23 cellular contexts compared by ENCODE assay signal in the genomic region with DNA sequence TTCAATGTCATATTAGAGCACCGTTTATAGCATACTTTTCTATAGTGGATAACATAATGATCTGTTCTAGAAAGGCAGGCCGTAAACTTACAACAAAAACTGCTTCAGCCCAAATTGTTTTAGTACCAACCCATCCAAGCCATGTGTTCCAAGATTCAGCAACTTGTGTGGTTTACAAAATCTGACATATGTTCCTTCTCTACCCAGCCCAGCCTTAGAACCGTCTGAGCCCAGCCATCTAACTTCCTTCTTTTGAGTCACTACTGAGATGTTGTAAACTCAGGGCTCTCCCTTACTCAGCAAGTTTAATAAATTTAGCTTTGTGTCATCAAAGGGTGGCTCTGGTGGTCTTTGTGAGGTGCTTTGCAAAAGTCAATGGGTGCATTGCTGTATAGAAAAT. TPM values are rescaled to one million over a fixed set of nuclear protein-coding genes. Genes with fewer than 3 reads are reported as not detected.
DNase-seq lines count a peak whose midpoint lies in the region; ATAC-seq and TF ChIP-seq lines count a peak whose summit lies in the region.
"Had no signal": no experiment of that assay in that cellular context is flagged by ENCODE, and none has a peak within 500 bp of the region (broad histone marks: within the 10 kb centered on the region; RNA-seq: fewer than 3 reads in every experiment).

No MANE protein-coding gene starts in this region.

- no peak overlapping the region for H3K4me2 ChIP-seq in SK-N-SH

- CTCF ChIA-PET in SK-N-SH (lab: Yijun Ruan, JAX): no interaction called here

- H3K9me3 ChIP-seq in SK-N-SH (no peaks in the 10 kb centered on the region), HAP-1 (no peaks in the 10 kb centered on the region)
- H3K9me3 ChIP-seq: SJSA1, thyroid gland had no signal

- DNase-seq in KBM-7 (peak; percentile 69), OCI-M1 (lab: John Stamatoyannopoulos, UW) (peak; percentile 41), fibroblast of gingiva (ENCODE audit: low read depth) (peak; percentile 8), sciatic nerve (ENCODE audit: low spot score) (no peak), SK-N-SH (no peak), HAP-1 (ENCODE audit: low spot score in 2 of 2) (no peak)
- DNase-seq: activated B cell treated with CpG ODN at 0.5 μM for 24 hours; activated CD8-positive, alpha-beta T cell treated with anti-CD3 and anti-CD28 coated beads, Interleukin-2, amount 10 ng/mL, durations not matched to agents 7 days and 5 days; activated naive CD4-positive, alpha-beta T cell treated with Interleukin-2 at 50 U/mL for 16 hours; activated T-cell treated with anti-CD3 and anti-CD28 coated beads, Interleukin-2, amount 50 U/mL, for 1 hour; amniotic stem cell; H9; NCI-H2171 treated with DMSO at 0.1 percent for 48 hours; NCI-H69; PC-3; posterior cingulate gyrus; stimulated activated CD4-positive, alpha-beta T cell treated with anti-CD3 and anti-CD28 coated beads, Interleukin-2, amount 100 ng/mL, for 24 hours; stimulated activated naive CD4-positive, alpha-beta T cell; thyroid gland had no signal

- no peaks in the 10 kb centered on the region for H3K79me2 ChIP-seq in SK-N-SH (ENCODE audit: insufficient read depth)

- no peak for TF ChIP-seq CTCF in SK-N-SH (IDR thresholded peaks at IDR 0.05)

- in situ Hi-C loops in KBM-7 (cut with MboI; ENCODE audit: low pct_unique_long_range_greater_than_20kb, low sequenced_read_pairs) (no loop called here), HAP-1 (cut with MboI; ENCODE audit: low sequenced_read_pairs) (no loop called here)

- 36% methylated on average over 3 of the region's 3 CpGs for WGBS in SK-N-SH (ENCODE audit: low lambda C conversion rate)

- H3K9me2 ChIP-seq in SK-N-SH: no peaks in the 10 kb centered on the region

- POLR2A ChIA-PET in SK-N-SH (lab: Yijun Ruan, JAX): no interaction called here

- H3K27me3 ChIP-seq in SK-N-SH (ENCODE audit: insufficient read depth): no peaks in the 10 kb centered on the region; the same call in 1 of the 2 replicates
- H3K27me3 ChIP-seq in HAP-1 (ENCODE audit: low read depth): no peaks in the 10 kb centered on the region
- H3K27me3 ChIP-seq: cardiac muscle cell, SJSA1, thyroid gland had no signal

- H4K20me1 ChIP-seq in SK-N-SH (ENCODE audit: insufficient read depth): no peaks in the 10 kb centered on the region

- intact Hi-C loops in sciatic nerve (cut with DNase I): no loop called here

- no peak overlapping the region for H3K27ac ChIP-seq in SK-N-SH (ENCODE audit: low read depth in 2 of 2, low read length in 1 of 2)
- H3K27ac ChIP-seq: cardiac muscle cell, SJSA1, thyroid gland had no signal

- H3F3A ChIP-seq in SK-N-SH (replicated peaks; ENCODE audit: insufficient read depth): no peaks in the 10 kb centered on the region

- H3K36me3 ChIP-seq in SK-N-SH (replicated peaks in 1 of 2; ENCODE audit: control insufficient read depth in 1 of 2, insufficient read depth in 2 of 2, low read length in 1 of 2) (no peaks in the 10 kb centered on the region), HAP-1 (replicated peaks) (no peaks in the 10 kb centered on the region)
- H3K36me3 ChIP-seq: cardiac muscle cell, SJSA1, thyroid gland had no signal

- no peak for TF ChIP-seq RAD21 in SK-N-SH (IDR thresholded peaks at IDR 0.05; ENCODE audit: low read length)

- no peak for TF ChIP-seq EP300 in SK-N-SH (IDR thresholded peaks at IDR 0.05; ENCODE audit: borderline replicate concordance in 1 of 2, low read depth in 1 of 2, low read length in 1 of 2)

- H3K4me3 ChIP-seq in SK-N-SH (ENCODE audit: low read depth in 2 of 2, low read length in 1 of 2) (no peak overlapping the region), HAP-1 (no peak overlapping the region)
- H3K4me3 ChIP-seq: cardiac muscle cell, lung, SJSA1, thyroid gland had no signal

- no peaks in the 10 kb centered on the region; a peak in 1 of 4 replicates for H3K4me1 ChIP-seq in SK-N-SH (ENCODE audit: control insufficient read depth in 1 of 2, insufficient read depth in 2 of 2, low read depth in 1 of 2, low read length in 1 of 2)
- peaks cover 8% of the 10 kb centered on the region for H3K4me1 ChIP-seq in HAP-1
- H3K4me1 ChIP-seq: thyroid gland had no signal

- no peak overlapping the region for H3K9ac ChIP-seq in SK-N-SH

- peak; percentile 22 for ATAC-seq in sciatic nerve
- no peak for ATAC-seq in GM21619 (IDR thresholded peaks at IDR 0.05; ENCODE audit: unreplicated experiment)
- ATAC-seq: activated CD8-positive, alpha-beta T cell treated with anti-CD3 and anti-CD28 coated beads, Interleukin-2, amount 10 ng/mL, durations not matched to agents 7 days and 5 days; PC-3 had no signal

- no peak overlapping the region for H2AFZ ChIP-seq in SK-N-SH (ENCODE audit: low read depth)

TF ChIP-seq in SK-N-SH, 30 proteins besides CTCF, POLR2A, EP300 and RAD21:
- TF ChIP-seq, protein P1, sequence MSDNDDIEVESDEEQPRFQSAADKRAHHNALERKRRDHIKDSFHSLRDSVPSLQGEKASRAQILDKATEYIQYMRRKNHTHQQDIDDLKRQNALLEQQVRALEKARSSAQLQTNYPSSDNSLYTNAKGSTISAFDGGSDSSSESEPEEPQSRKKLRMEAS (IDR thresholded peaks at IDR 0.05; ENCODE audit: low read depth): no peak
- TF ChIP-seq TCF12 (IDR thresholded peaks at IDR 0.05) (no peak), RXRA (IDR thresholded peaks at IDR 0.05; ENCODE audit: borderline replicate concordance, low read depth) (no peak), CHD2 (IDR thresholded peaks at IDR 0.05; ENCODE audit: low read length, partially characterized antibody) (no peak), TAF1 (IDR thresholded peaks at IDR 0.05; ENCODE audit: borderline replicate concordance, low read depth, low read length) (no peak), MEF2A (IDR thresholded peaks at IDR 0.05; ENCODE audit: borderline replicate concordance, low read depth) (no peak), SMC3 (IDR thresholded peaks at IDR 0.05; ENCODE audit: low read depth, low read length) (no peak), RCOR1 (IDR thresholded peaks at IDR 0.05; ENCODE audit: low read length) (no peak)
- TF ChIP-seq, protein P2, sequence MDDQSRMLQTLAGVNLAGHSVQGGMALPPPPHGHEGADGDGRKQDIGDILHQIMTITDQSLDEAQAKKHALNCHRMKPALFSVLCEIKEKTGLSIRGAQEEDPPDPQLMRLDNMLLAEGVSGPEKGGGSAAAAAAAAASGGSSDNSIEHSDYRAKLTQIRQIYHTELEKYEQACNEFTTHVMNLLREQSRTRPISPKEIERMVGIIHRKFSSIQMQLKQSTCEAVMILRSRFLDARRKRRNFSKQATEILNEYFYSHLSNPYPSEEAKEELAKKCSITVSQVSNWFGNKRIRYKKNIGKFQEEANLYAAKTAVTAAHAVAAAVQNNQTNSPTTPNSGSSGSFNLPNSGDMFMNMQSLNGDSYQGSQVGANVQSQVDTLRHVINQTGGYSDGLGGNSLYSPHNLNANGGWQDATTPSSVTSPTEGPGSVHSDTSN (IDR thresholded peaks at IDR 0.05): no peak
- TF ChIP-seq, protein P3, sequence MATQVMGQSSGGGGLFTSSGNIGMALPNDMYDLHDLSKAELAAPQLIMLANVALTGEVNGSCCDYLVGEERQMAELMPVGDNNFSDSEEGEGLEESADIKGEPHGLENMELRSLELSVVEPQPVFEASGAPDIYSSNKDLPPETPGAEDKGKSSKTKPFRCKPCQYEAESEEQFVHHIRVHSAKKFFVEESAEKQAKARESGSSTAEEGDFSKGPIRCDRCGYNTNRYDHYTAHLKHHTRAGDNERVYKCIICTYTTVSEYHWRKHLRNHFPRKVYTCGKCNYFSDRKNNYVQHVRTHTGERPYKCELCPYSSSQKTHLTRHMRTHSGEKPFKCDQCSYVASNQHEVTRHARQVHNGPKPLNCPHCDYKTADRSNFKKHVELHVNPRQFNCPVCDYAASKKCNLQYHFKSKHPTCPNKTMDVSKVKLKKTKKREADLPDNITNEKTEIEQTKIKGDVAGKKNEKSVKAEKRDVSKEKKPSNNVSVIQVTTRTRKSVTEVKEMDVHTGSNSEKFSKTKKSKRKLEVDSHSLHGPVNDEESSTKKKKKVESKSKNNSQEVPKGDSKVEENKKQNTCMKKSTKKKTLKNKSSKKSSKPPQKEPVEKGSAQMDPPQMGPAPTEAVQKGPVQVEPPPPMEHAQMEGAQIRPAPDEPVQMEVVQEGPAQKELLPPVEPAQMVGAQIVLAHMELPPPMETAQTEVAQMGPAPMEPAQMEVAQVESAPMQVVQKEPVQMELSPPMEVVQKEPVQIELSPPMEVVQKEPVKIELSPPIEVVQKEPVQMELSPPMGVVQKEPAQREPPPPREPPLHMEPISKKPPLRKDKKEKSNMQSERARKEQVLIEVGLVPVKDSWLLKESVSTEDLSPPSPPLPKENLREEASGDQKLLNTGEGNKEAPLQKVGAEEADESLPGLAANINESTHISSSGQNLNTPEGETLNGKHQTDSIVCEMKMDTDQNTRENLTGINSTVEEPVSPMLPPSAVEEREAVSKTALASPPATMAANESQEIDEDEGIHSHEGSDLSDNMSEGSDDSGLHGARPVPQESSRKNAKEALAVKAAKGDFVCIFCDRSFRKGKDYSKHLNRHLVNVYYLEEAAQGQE (IDR thresholded peaks at IDR 0.05; ENCODE audit: low read depth, low read length): no peak
TF ChIP-seq in SK-N-SH: peak in this region for 0.

RNA-seq across cellular contexts. Expression of a gene that starts 32.4 kb away (rescaled TPM):
- total RNA-seq in sciatic nerve: 5.9 TPM
- polyA plus RNA-seq in SK-N-SH (2012; rRNA removed): 0.62 and 0.73 TPM in 2 replicates
- polyA plus RNA-seq in SK-N-SH (2012; cell fraction: cytosol; rRNA removed): 0.71 and 0.77 TPM in 2 replicates
- 0.39 and 0.50 TPM in 2 replicates for polyA plus RNA-seq in SK-N-SH (2012; cell fraction: nucleus; rRNA removed)
- total RNA-seq: activated CD8-positive, alpha-beta T cell treated with anti-CD3 and anti-CD28 coated beads, Interleukin-2, amount 10 ng/mL, durations not matched to agents 7 days and 5 days had no signal

RNA-seq across cellular contexts. Expression of a gene that starts 43.9 kb away (rescaled TPM):
- total RNA-seq in sciatic nerve: 93.8 TPM
- polyA plus RNA-seq in SK-N-SH (2012; rRNA removed): 172 and 198 TPM in 2 replicates
- polyA plus RNA-seq in SK-N-SH (2012; cell fraction: cytosol; rRNA removed): 195 and 207 TPM in 2 replicates
- polyA plus RNA-seq in SK-N-SH (2012; cell fraction: nucleus; rRNA removed): 166 and 203 TPM in 2 replicates

Comparison
In these comparisons a context has a peak if more than half of its experiments do, and no peak if none do; other contexts are left out.
1. DNase-seq: peak in KBM-7 (single experiment), OCI-M1 (single experiment) and fibroblast of gingiva (single experiment); none in sciatic nerve (single experiment), SK-N-SH (single experiment) and HAP-1 (0 of 2).